ENCODE assay signal across 11 cellular contexts in genomic region chr10:91200314-91201212, GRCh38. TPM values are rescaled to one million over a fixed set of nuclear protein-coding genes. Genes with fewer than 3 reads are reported as not detected.
DNase-seq lines count a peak whose midpoint lies in the region; ATAC-seq and TF ChIP-seq lines count a peak whose summit lies in the region.
"Had no signal": no experiment of that assay in that cellular context is flagged by ENCODE, and none has a peak within 500 bp of the region (broad histone marks: within the 10 kb centered on the region; RNA-seq: fewer than 3 reads in every experiment).

No MANE protein-coding gene starts in this region.

- H3K4me2 ChIP-seq in DOHH2 (ENCODE audit: low read length): peak overlapping the region; percentile 61

- TF ChIP-seq CTCF in DOHH2 (IDR thresholded peaks at IDR 0.05; ENCODE audit: low read depth, low read length, poor library complexity, severe bottlenecking): no peak
- no peak for TF ChIP-seq CTCF in lower lobe of right lung (IDR thresholded peaks at IDR 0.05)

- H3K36me3 Mint-ChIP-seq in T-helper 17 cell (ENCODE audit: low read depth): peaks cover 3% of the 10 kb centered on the region

- H3K9me2 ChIP-seq in DOHH2 (replicated peaks; ENCODE audit: control insufficient read depth, low read length): no peaks in the 10 kb centered on the region

- H3K79me2 ChIP-seq in DOHH2 (ENCODE audit: control insufficient read depth, low read length): peaks cover 93% of the 10 kb centered on the region

- H3K27ac ChIP-seq in DOHH2 (ENCODE audit: low read depth, low read length) (no peak overlapping the region), lower lobe of right lung (peak overlapping the region; percentile 63)
- H3K27ac ChIP-seq: body of pancreas had no signal

- H3K4me3 Mint-ChIP-seq in T-helper 17 cell: peak overlapping the region; percentile 84
- H3K4me3 Mint-ChIP-seq: neural crest cell had no signal

- H4K20me1 ChIP-seq in DOHH2 (ENCODE audit: control insufficient read depth, insufficient read depth, low read depth, low read length): no peaks in the 10 kb centered on the region

- H3K27me3 ChIP-seq in DOHH2 (ENCODE audit: control insufficient read depth, low read length): no peaks in the 10 kb centered on the region
- no peaks in the 10 kb centered on the region for H3K27me3 ChIP-seq in lower lobe of right lung (ENCODE audit: low read depth)
- H3K27me3 ChIP-seq: body of pancreas had no signal

- peaks cover 58% of the 10 kb centered on the region for H3K4me1 Mint-ChIP-seq in T-helper 17 cell

- no peaks in the 10 kb centered on the region for H3K27me3 Mint-ChIP-seq in T-helper 17 cell

- H3K4me1 ChIP-seq in DOHH2 (ENCODE audit: control insufficient read depth, low read length) (peaks cover 50% of the 10 kb centered on the region), lower lobe of right lung (peaks cover 38% of the 10 kb centered on the region)

- no peaks in the 10 kb centered on the region; the same call in 1 of the 2 replicates for H3F3A ChIP-seq in DOHH2 (ENCODE audit: control insufficient read depth, insufficient read depth)

- intact Hi-C loops in lower lobe of right lung (cut with DNase I): no loop called here

- H3K36me3 ChIP-seq in DOHH2 (ENCODE audit: control insufficient read depth, low read length) (no peaks in the 10 kb centered on the region), lower lobe of right lung (no peaks in the 10 kb centered on the region)

- peak; percentile 25 for ATAC-seq in GM21447 (IDR thresholded peaks at IDR 0.05; ENCODE audit: unreplicated experiment)
- ATAC-seq in T-helper 17 cell: no peak
- ATAC-seq in lower lobe of right lung: no peak
- no peak for ATAC-seq in GM21526 (IDR thresholded peaks at IDR 0.05; ENCODE audit: low FRiP score, unreplicated experiment)
- no peak for ATAC-seq in HG03565 (IDR thresholded peaks at IDR 0.05; ENCODE audit: unreplicated experiment)
- ATAC-seq: body of pancreas had no signal

- DNase-seq in T-helper 17 cell (no peak), lower lobe of right lung (no peak), SW480 (ENCODE audit: low spot score) (no peak), SK-N-DZ (ENCODE audit: low spot score) (no peak)
- DNase-seq: body of pancreas, NCI-H1436 treated with DMSO at 0.1 percent for 48 hours had no signal

- H3K4me3 ChIP-seq in DOHH2 (ENCODE audit: low read length): peak overlapping the region; percentile 37
- H3K4me3 ChIP-seq in lower lobe of right lung: no peak overlapping the region
- H3K4me3 ChIP-seq: body of pancreas had no signal

- H3K27ac Mint-ChIP-seq in T-helper 17 cell: peak overlapping the region; percentile 90

- H3K9me3 ChIP-seq in DOHH2 (ENCODE audit: control insufficient read depth, insufficient read depth, low read length): no peaks in the 10 kb centered on the region
- no peaks in the 10 kb centered on the region for H3K9me3 ChIP-seq in T-helper 17 cell (ENCODE audit: control insufficient read depth, low read length, poor library complexity, severe bottlenecking)
- H3K9me3 ChIP-seq in lower lobe of right lung: no peaks in the 10 kb centered on the region
- H3K9me3 ChIP-seq: body of pancreas had no signal

RNA-seq across cellular contexts. Expression of gene PCGF5, which starts 19.9 kb away (rescaled TPM):
- 10 to 100 TPM; 66.7 to 86.8 TPM for total RNA-seq in T-helper 17 cell
- total RNA-seq in lower lobe of right lung: 47.6 TPM
- polyA plus RNA-seq in SK-N-DZ (2014; cell fraction: cytosol; rRNA removed): 2.9 and 3.9 TPM in 2 replicates
- polyA plus RNA-seq in SK-N-DZ (2014; cell fraction: nucleus; rRNA removed): 1.3 and 4.1 TPM in 2 replicates
